27 cellular contexts compared by ENCODE assay signal in the genomic region with DNA sequence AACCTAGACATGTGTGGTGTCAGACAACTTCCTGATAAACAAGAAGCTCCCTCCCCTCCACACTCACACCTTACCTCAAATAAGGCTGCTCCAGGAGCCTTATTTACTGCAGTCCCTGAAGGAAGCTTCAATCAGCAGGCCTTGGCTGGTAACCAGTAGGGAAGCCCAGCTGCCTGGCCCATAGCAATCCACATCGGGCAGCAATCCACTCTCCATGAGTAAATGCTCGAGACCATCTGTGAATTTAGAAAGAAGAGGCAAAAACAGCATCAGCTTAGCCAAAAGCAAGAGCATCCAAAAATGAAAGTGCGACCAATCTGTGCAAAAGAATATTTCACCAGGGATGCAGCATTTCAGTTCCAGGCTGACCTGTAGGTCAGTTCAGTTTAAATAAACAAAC.
"Had no signal": no experiment of that assay in that cellular context is flagged by ENCODE, and none has a peak within 500 bp of the region (broad histone marks: within the 10 kb centered on the region; RNA-seq: fewer than 3 reads in every experiment).

No MANE protein-coding gene starts in this region.

- H3K4me3 Mint-ChIP-seq: activated CD4-positive, alpha-beta memory T cell treated with anti-CD3 and anti-CD28 coated beads, Interleukin-2, amount 10 ng/mL, durations not matched to agents 7 days and 5 days; activated CD4-positive, alpha-beta T cell treated with anti-CD3 and anti-CD28 coated beads, Interleukin-2, amount 10 ng/mL, durations not matched to agents 24 days and 14 days; activated naive CD4-positive, alpha-beta T cell treated with anti-CD3 and anti-CD28 coated beads for 36 hours; activated naive CD8-positive, alpha-beta T cell treated with anti-CD3 and anti-CD28 coated beads, Interleukin-2, amount 50 U/mL, for 24 hours; activated T-cell treated with anti-CD3 and anti-CD28 coated beads, Interleukin-2, amount 50 U/mL, for 72 hours; nephron; T-cell; T-helper 2 cell treated with Interferon-gamma antibody and Interleukin-4, amounts not matched to agents 5 μg/mL and 100 μg/mL, for 36 hours had no signal

- H3K27ac ChIP-seq: body of pancreas, cardiac muscle cell, gastrocnemius medialis, neutrophil, pancreas, right lobe of liver, upper lobe of right lung, VCaP had no signal

- DNase-seq: activated CD4-positive, alpha-beta memory T cell treated with anti-CD3 and anti-CD28 coated beads, Interleukin-2, amount 10 ng/mL, durations not matched to agents 7 days and 5 days; activated CD4-positive, alpha-beta T cell treated with anti-CD3 and anti-CD28 coated beads, Interleukin-2, amount 10 ng/mL, durations not matched to agents 24 days and 14 days; activated effector memory CD4-positive, alpha-beta T cell treated with Interleukin-2 at 50 U/mL for 16 hours; activated naive CD4-positive, alpha-beta T cell treated with anti-CD3 and anti-CD28 coated beads for 36 hours; activated naive CD8-positive, alpha-beta T cell treated with anti-CD3 and anti-CD28 coated beads, Interleukin-2, amount 50 U/mL, for 24 hours; activated T-cell treated with anti-CD3 and anti-CD28 coated beads, Interleukin-2, amount 50 U/mL, for 72 hours; body of pancreas; dermis blood vessel endothelial cell; effector memory CD4-positive, alpha-beta T cell; gastrocnemius medialis; hypothalamus; islet precursor cell; left cardiac atrium; pancreas; right lobe of liver; small intestine; stimulated activated CD4-positive, alpha-beta T cell treated with anti-CD3 and anti-CD28 coated beads, Interleukin-2, amount 100 ng/mL, for 24 hours; stimulated activated naive CD4-positive, alpha-beta T cell; T-cell; upper lobe of right lung had no signal

- ATAC-seq: activated CD4-positive, CD25-positive, alpha-beta regulatory T cell treated with anti-CD3 and anti-CD28 coated beads, Interleukin-2, amount 50 U/mL, for 24 hours; activated naive CD8-positive, alpha-beta T cell treated with anti-CD3 and anti-CD28 coated beads, Interleukin-2, amount 50 U/mL, for 24 hours; activated T-cell treated with anti-CD3 and anti-CD28 coated beads, Interleukin-2, amount 50 U/mL, for 72 hours; body of pancreas; esophagus mucosa; left cardiac atrium; pancreas; right lobe of liver; T-cell; upper lobe of right lung had no signal

- H3K4me3 ChIP-seq: body of pancreas, cardiac muscle cell, gastrocnemius medialis, pancreas, right lobe of liver, upper lobe of right lung had no signal

- H3K4me1 Mint-ChIP-seq: activated CD4-positive, alpha-beta memory T cell treated with anti-CD3 and anti-CD28 coated beads, Interleukin-2, amount 10 ng/mL, durations not matched to agents 7 days and 5 days; activated CD4-positive, alpha-beta T cell treated with anti-CD3 and anti-CD28 coated beads, Interleukin-2, amount 10 ng/mL, durations not matched to agents 24 days and 14 days; activated naive CD8-positive, alpha-beta T cell treated with anti-CD3 and anti-CD28 coated beads, Interleukin-2, amount 50 U/mL, for 24 hours; nephron; T-cell had no signal

- H3K27ac Mint-ChIP-seq: activated CD4-positive, alpha-beta memory T cell treated with anti-CD3 and anti-CD28 coated beads, Interleukin-2, amount 10 ng/mL, durations not matched to agents 7 days and 5 days; activated CD4-positive, alpha-beta T cell treated with anti-CD3 and anti-CD28 coated beads, Interleukin-2, amount 10 ng/mL, durations not matched to agents 24 days and 14 days; activated naive CD4-positive, alpha-beta T cell treated with anti-CD3 and anti-CD28 coated beads for 36 hours; activated naive CD8-positive, alpha-beta T cell treated with anti-CD3 and anti-CD28 coated beads, Interleukin-2, amount 50 U/mL, for 24 hours; activated T-cell treated with anti-CD3 and anti-CD28 coated beads, Interleukin-2, amount 50 U/mL, for 72 hours; nephron; T-cell; T-helper 2 cell treated with Interferon-gamma antibody and Interleukin-4, amounts not matched to agents 5 μg/mL and 100 μg/mL, for 36 hours had no signal

- H3K27me3 ChIP-seq: body of pancreas, cardiac muscle cell, gastrocnemius medialis, neutrophil, pancreas, right lobe of liver, upper lobe of right lung had no signal

- H3K36me3 ChIP-seq: cardiac muscle cell, gastrocnemius medialis, neutrophil, pancreas, right lobe of liver, upper lobe of right lung had no signal

- H3K4me1 ChIP-seq: body of pancreas, gastrocnemius medialis, pancreas, right lobe of liver, upper lobe of right lung had no signal

- H3K9me3 ChIP-seq: body of pancreas, gastrocnemius medialis, neutrophil, pancreas, right lobe of liver, upper lobe of right lung had no signal

- H3K36me3 Mint-ChIP-seq: T-cell had no signal
